In genomic region chr17:83096401-83097220, GRCh38 we compare ENCODE assay signal across 13 cellular contexts. TPM values are rescaled to one million over a fixed set of nuclear protein-coding genes. Genes with fewer than 3 reads are reported as not detected.
DNase-seq lines count a peak whose midpoint lies in the region; ATAC-seq and TF ChIP-seq lines count a peak whose summit lies in the region.
"Had no signal": no experiment of that assay in that cellular context is flagged by ENCODE, and none has a peak within 500 bp of the region (broad histone marks: within the 10 kb centered on the region; RNA-seq: fewer than 3 reads in every experiment).

No MANE protein-coding gene starts in this region.

- H3K9me3 ChIP-seq in SJCRH30 (replicated peaks) (no peaks in the 10 kb centered on the region), mucosa of descending colon (no peaks in the 10 kb centered on the region), heart left ventricle (no peaks in the 10 kb centered on the region)

- H3K4me1 ChIP-seq in SJCRH30, result peaks cover 46% of the 10 kb centered on the region
- peaks cover 36% of the 10 kb centered on the region for H3K4me1 ChIP-seq in mucosa of descending colon (ENCODE audit: low read depth)
- H3K4me1 ChIP-seq in heart left ventricle, result peaks cover 0 to 60% (median 36%) of the 10 kb centered on the region in 12 donors

- H3K27me3 ChIP-seq in SJCRH30 (no peaks in the 10 kb centered on the region), heart left ventricle (peaks cover 0 to 17% (median 0%) of the 10 kb centered on the region in 9 donors)
- H3K27me3 ChIP-seq: SJSA1 had no signal

- H3K27ac ChIP-seq in SJCRH30 (no peak overlapping the region), heart left ventricle (no peak overlapping the region)
- H3K27ac ChIP-seq: SJSA1 had no signal

- H3K4me3 ChIP-seq in SJCRH30, result no peak overlapping the region
- H3K4me3 ChIP-seq in mucosa of descending colon, result no peak overlapping the region
- H3K4me3 ChIP-seq in heart left ventricle, result no peak overlapping the region
- H3K4me3 ChIP-seq: SJSA1 had no signal

- H3K36me3 ChIP-seq in SJCRH30, result peaks cover 44% of the 10 kb centered on the region
- H3K36me3 ChIP-seq in mucosa of descending colon (ENCODE audit: low read depth), result peaks cover 3% of the 10 kb centered on the region
- peaks cover 0 to 45% (median 31%) of the 10 kb centered on the region in 9 donors for H3K36me3 ChIP-seq in heart left ventricle

- TF ChIP-seq POLR2A in heart left ventricle (IDR thresholded peaks at IDR 0.05), result no peak

- DNase-seq in COR-L47 (lab: John Stamatoyannopoulos, UW) (peak; percentile 34), SJCRH30 (peak; percentile 60 to 68), mucosa of descending colon (peak in 2 of 3 donors; percentile 66 to 70), heart left ventricle (no peak), DMS153 (lab: John Stamatoyannopoulos, UW) (no peak), NCI-H146 treated with DMSO at 0.1 percent for 48 hours (lab: John Stamatoyannopoulos, UW; ENCODE audit: unreplicated experiment) (no peak)
- DNase-seq in activated effector memory CD4-positive, alpha-beta T cell treated with anti-CD3 and anti-CD28 coated beads, Interleukin-2, amount 50 U/mL, for 16 hours, result no peak
- DNase-seq: KG1; NCI-H524 treated with DMSO at 0.1 percent for 48 hours; stimulated activated CD4-positive, alpha-beta T cell treated with anti-CD3 and anti-CD28 coated beads, Interleukin-12 subunit alpha, Interleukin-12 subunit beta, amount 100 ng/mL, for 4 hours had no signal

- intact Hi-C loops in mucosa of descending colon (cut with DNase I, micrococcal nuclease), result no loop called here
- intact Hi-C loops in heart left ventricle (cut with DNase I), result no loop called here

- TF ChIP-seq RAD21 in Ishikawa (IDR thresholded peaks at IDR 0.05; ENCODE audit: low read depth), result peak; percentile 29

- ATAC-seq in mucosa of descending colon (peak; percentile 0), heart left ventricle (no peak)
- ATAC-seq: activated CD4-positive, CD25-positive, alpha-beta regulatory T cell treated with anti-CD3 and anti-CD28 coated beads, Interleukin-2, amount 50 U/mL, for 24 hours had no signal

- whole genome bisulfite sequencing in heart left ventricle, 4 donors, result 83 to 91% (median 89%) methylated on average over 19 to 26 of the region's 26 CpGs

- no peak for TF ChIP-seq CTCF in mucosa of descending colon (IDR thresholded peaks at IDR 0.05)
- TF ChIP-seq CTCF in heart left ventricle (IDR thresholded peaks at IDR 0.05), result no peak

- TF ChIP-seq EP300 in Ishikawa (IDR thresholded peaks at IDR 0.05; ENCODE audit: borderline replicate concordance), result peak; percentile 93

TF ChIP-seq in Ishikawa, 13 proteins besides CTCF, POLR2A, EP300 and RAD21:
- peak; percentile 78 for TF ChIP-seq EGR1 (IDR thresholded peaks at IDR 0.05)
- TF ChIP-seq ZBTB7A (IDR thresholded peaks at IDR 0.05; ENCODE audit: low read depth), result peak; percentile 80
- no peak for TF ChIP-seq REST (IDR thresholded peaks at IDR 0.05; ENCODE audit: low read depth)
- peak; percentile 77 for TF ChIP-seq MAX (IDR thresholded peaks at IDR 0.05)
- peak; percentile 99 for TF ChIP-seq TCF12 (IDR thresholded peaks at IDR 0.05; ENCODE audit: low read depth)
- no peak for TF ChIP-seq CREB1 (IDR thresholded peaks at IDR 0.05; ENCODE audit: low read depth)
- peak; percentile 53; the same call in 1 of the 2 replicates for TF ChIP-seq YY1 (IDR thresholded peaks at IDR 0.05; ENCODE audit: low read depth)
- TF ChIP-seq NFIC (IDR thresholded peaks at IDR 0.05), result peak; percentile 96
- TF ChIP-seq CEBPB (IDR thresholded peaks at IDR 0.05), result peak; percentile 44; the same call in 1 of the 2 replicates
- no peak; the same call in 1 of the 2 replicates for TF ChIP-seq TAF1 (IDR thresholded peaks at IDR 0.05; ENCODE audit: low read depth)
- peak; percentile 82 for TF ChIP-seq TEAD4 (IDR thresholded peaks at IDR 0.05)
- peak; percentile 84 for TF ChIP-seq FOXM1 (IDR thresholded peaks at IDR 0.05; ENCODE audit: borderline replicate concordance, low read depth)
- TF ChIP-seq USF1 (IDR thresholded peaks at IDR 0.05), result peak; percentile 43

RNA-seq across cellular contexts. Expression of gene METRNL, which starts 17.2 kb away (rescaled TPM):
- 46.2 and 49.7 TPM in 2 replicates for total RNA-seq in SJCRH30 (2014; rRNA removed; shearing (Covaris generic))
- total RNA-seq in mucosa of descending colon, result 100 to 1,000 TPM in 2 of 3 donors, 10 to 100 TPM in 1; 78.6 to 134 (median 116) TPM
- 100 to 1,000 TPM in 1 of 9 donors, 10 to 100 TPM in 8; 60.6 to 121 (median 79.5) TPM for total RNA-seq in heart left ventricle
- 100 to 1,000 TPM in 1 of 2 donors, 10 to 100 TPM in 1; 59.4 to 144 TPM for polyA plus RNA-seq in heart left ventricle

Comparison
In these comparisons a context has a peak if more than half of its experiments do, and no peak if none do; other contexts are left out.
1. DNase-seq: peak in COR-L47 (single experiment), SJCRH30 (2 of 2) and mucosa of descending colon (2 of 3); none in heart left ventricle (0 of 5), DMS153 (single experiment), activated effector memory CD4-positive, alpha-beta T cell treated with anti-CD3 and anti-CD28 coated beads, Interleukin-2, amount 50 U/mL, for 16 hours (single experiment) and NCI-H146 treated with DMSO at 0.1 percent for 48 hours (single experiment).